In the genomic region with DNA sequence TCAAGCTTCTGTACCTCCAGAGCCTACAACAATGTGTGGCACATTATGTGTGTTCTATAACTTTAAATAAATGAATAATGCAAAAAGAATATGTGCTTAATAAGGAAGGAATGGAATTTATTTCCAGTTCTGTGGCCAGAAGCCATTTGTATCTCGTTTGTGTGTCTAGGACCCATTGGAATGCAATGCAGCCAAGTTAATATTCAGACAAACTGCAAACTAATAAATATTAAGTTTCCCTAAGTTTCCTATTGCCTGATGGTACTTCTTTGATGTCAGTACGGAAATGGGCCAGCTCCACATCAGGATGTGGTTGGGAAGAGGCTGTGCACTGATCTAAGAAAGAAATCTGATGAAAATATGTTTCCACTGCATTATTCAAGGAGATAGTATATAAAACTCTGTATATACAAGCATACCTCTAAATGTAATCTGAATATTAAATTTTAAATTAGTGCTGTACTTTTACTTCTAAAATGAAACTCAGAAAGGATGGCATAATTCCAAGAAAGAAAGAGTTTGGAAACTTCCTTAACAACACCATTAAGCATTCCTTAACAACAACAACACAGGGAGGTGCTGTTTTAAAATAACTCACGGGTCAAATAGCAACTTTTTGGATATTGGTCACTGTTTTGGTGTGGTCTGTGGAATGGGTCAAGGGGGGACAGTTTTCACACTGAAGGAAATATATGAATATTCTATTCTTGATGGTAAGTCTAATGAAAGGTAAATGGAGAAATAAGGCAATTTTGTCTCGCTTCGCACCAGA, we compare ENCODE assay signal across 39 cellular contexts. TPM values are rescaled to one million over a fixed set of nuclear protein-coding genes. Genes with fewer than 3 reads are reported as not detected.
"Had no signal": no experiment of that assay in that cellular context is flagged by ENCODE, and none has a peak within 500 bp of the region (broad histone marks: within the 10 kb centered on the region; RNA-seq: fewer than 3 reads in every experiment).

No MANE protein-coding gene starts in this region.

- H3K4me3 ChIP-seq: MG63 had no signal

- H3K9me3 ChIP-seq: MG63 had no signal

- H3K27ac ChIP-seq: KMS-11 had no signal

- H3K4me2 ChIP-seq: KMS-11 had no signal

- DNase-seq: Karpas-422, Kasumi-1, MG63, MM.1S, MV-4-11, NCI-H1048, NCI-H1092, NCI-H1092 treated with DMSO at 0.1 percent for 48 hours, NCI-H1105, NCI-H1105 treated with DMSO at 0.1 percent for 48 hours, NCI-H1417, NCI-H1417 treated with DMSO at 0.1 percent for 48 hours, NCI-H1436, NCI-H1436 treated with DMSO at 0.1 percent for 48 hours, NCI-H146, NCI-H1694, NCI-H1694 treated with DMSO at 0.1 percent for 48 hours, NCI-H187, NCI-H187 treated with DMSO at 0.1 percent for 48 hours, NCI-H2029, NCI-H2029 treated with DMSO at 0.1 percent for 48 hours, NCI-H2081, NCI-H2081 treated with DMSO at 0.1 percent for 48 hours, NCI-H2107, NCI-H2171, NCI-H2171 treated with DMSO at 0.1 percent for 48 hours, NCI-H2227 treated with DMSO at 0.1 percent for 48 hours, NCI-H226, NCI-H345, NCI-H446, NCI-H446 treated with DMSO at 0.1 percent for 48 hours, NCI-H510A, NCI-H510A treated with DMSO at 0.1 percent for 48 hours, NCI-H524 had no signal

RNA-seq across cellular contexts. Expression of a gene that starts 29.4 kb away (rescaled TPM):
- total RNA-seq: LHCN-M2, M059J, MCF 10A, NCI-H460 had no signal
